13 cellular contexts compared by ENCODE assay signal in genomic region chr7:44654255-44654791, GRCh38.
"Had no signal": no experiment of that assay in that cellular context is flagged by ENCODE, and none has a peak within 500 bp of the region (broad histone marks: within the 10 kb centered on the region; RNA-seq: fewer than 3 reads in every experiment).

No MANE protein-coding gene starts in this region.

- H3K27me3 Mint-ChIP-seq: activated CD4-positive, alpha-beta memory T cell treated with anti-CD3 and anti-CD28 coated beads for 36 hours; naive thymus-derived CD4-positive, alpha-beta T cell; stimulated activated memory B cell treated with anti-CD40 and anti-IgM and Interleukin-4, amounts not matched to agents 10 μg/mL and 1 μg/mL and 100 μg/mL, for 72 hours had no signal

- H3K4me1 ChIP-seq: transverse colon had no signal

- ATAC-seq: naive thymus-derived CD4-positive, alpha-beta T cell; SK-N-SH treated with all-trans-retinoic acid at 6 μM for 48 hours; stimulated activated memory B cell treated with anti-CD40 and anti-IgM and Interleukin-4, amounts not matched to agents 10 μg/mL and 1 μg/mL and 100 μg/mL, for 72 hours had no signal

- FAIRE-seq: astrocyte had no signal

- H3K9me3 ChIP-seq: transverse colon had no signal

- H3K9me3 Mint-ChIP-seq: stimulated activated memory B cell treated with anti-CD40 and anti-IgM and Interleukin-4, amounts not matched to agents 10 μg/mL and 1 μg/mL and 100 μg/mL, for 72 hours had no signal

- H3K27ac ChIP-seq: epithelial cell of prostate, transverse colon had no signal

- DNase-seq: activated CD4-positive, alpha-beta memory T cell treated with anti-CD3 and anti-CD28 coated beads for 36 hours; activated CD4-positive, CD25-positive, alpha-beta regulatory T cell treated with anti-CD3 and anti-CD28 coated beads, Interleukin-2, amount 50 U/mL, for 72 hours; central memory CD4-positive, alpha-beta T cell; cortex of kidney; effector memory CD4-positive, alpha-beta T cell; hypothalamus; naive thymus-derived CD4-positive, alpha-beta T cell; stimulated activated CD4-positive, alpha-beta T cell treated with anti-CD3 and anti-CD28 coated beads, Interleukin-1b, Interleukin-23, amount 100 ng/mL, for 48 hours; transverse colon had no signal

- H3K27me3 ChIP-seq: transverse colon had no signal

- H3K4me3 ChIP-seq: transverse colon had no signal

- H3K4me3 Mint-ChIP-seq: activated CD4-positive, alpha-beta memory T cell treated with anti-CD3 and anti-CD28 coated beads for 36 hours; naive thymus-derived CD4-positive, alpha-beta T cell; stimulated activated memory B cell treated with anti-CD40 and anti-IgM and Interleukin-4, amounts not matched to agents 10 μg/mL and 1 μg/mL and 100 μg/mL, for 72 hours had no signal

- H3K27ac Mint-ChIP-seq: activated CD4-positive, alpha-beta memory T cell treated with anti-CD3 and anti-CD28 coated beads for 36 hours; stimulated activated memory B cell treated with anti-CD40 and anti-IgM and Interleukin-4, amounts not matched to agents 10 μg/mL and 1 μg/mL and 100 μg/mL, for 72 hours had no signal
